In the genomic region with DNA sequence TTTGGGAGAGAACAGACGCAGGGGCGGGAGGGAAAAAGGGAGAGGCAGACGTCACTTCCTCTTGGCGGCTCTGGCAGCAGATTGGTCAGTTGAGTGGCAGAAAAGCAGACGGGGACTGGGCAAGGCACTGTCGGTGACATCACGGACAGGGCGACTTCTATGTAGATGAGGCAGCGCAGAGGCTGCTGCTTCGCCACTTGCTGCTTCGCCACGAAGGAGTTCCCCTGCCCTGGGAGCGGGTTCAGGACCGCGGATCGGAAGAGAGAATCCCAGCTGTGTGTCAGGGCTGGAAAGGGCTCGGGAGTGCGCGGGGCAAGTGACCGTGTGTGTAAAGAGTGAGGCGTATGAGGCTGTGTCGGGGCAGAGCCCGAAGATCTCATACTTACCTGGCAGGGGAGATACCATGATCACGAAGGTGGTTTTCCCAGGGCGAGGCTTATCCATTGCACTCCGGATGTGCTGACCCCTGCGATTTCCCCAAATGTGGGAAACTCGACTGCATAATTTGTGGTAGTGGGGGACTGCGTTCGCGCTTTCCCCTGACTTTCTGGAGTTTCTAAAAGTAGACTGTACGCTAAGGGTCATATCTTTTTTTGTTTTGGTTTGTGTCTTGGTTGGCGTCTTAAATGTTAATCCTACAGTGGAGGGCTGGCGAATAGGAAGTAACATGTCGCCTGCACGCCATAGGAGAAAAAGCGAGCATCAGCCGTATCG, we compare ENCODE assay signal across 8 cellular contexts. TPM values are rescaled to one million over a fixed set of nuclear protein-coding genes. Genes with fewer than 3 reads are reported as not detected.
DNase-seq lines count a peak whose midpoint lies in the region; ATAC-seq and TF ChIP-seq lines count a peak whose summit lies in the region.
"Not testable (repeated sequence)": the region's sequence is repeated elsewhere in the genome, so short reads cannot be mapped to it uniquely, and the experiment has no call there.

Gene RNU1-2 (plus strand): TSS at position 379 of the 714 bp plus-strand sequence.

- not testable (repeated sequence) for H3K36me3 ChIP-seq in IMR-90 (ENCODE audit: control insufficient read depth, insufficient read depth, low read length); OCI-LY3 (replicated peaks; ENCODE audit: low read depth, low read length); endodermal cell (ENCODE audit: control insufficient read depth, insufficient read depth, low read length); mesodermal cell (ENCODE audit: control insufficient read depth, insufficient read depth, low read length)

- peak within 1 kb of the TSS; percentile 87 to 93 for H4K8ac ChIP-seq in IMR-90 (ENCODE audit: low read depth in 2 of 2, low read length in 2 of 2)

- peak; percentile 99 for ATAC-seq in GM21529 (IDR thresholded peaks at IDR 0.05; ENCODE audit: unreplicated experiment)
- peak; percentile 100 for ATAC-seq in IMR-90 (ENCODE audit: low read depth)

- H3K9ac ChIP-seq in IMR-90 (ENCODE audit: low read depth, low read length), result peak within 1 kb of the TSS; percentile 93
- peak within 1 kb of the TSS; percentile 63 for H3K9ac ChIP-seq in OCI-LY3 (ENCODE audit: low read length)
- peak within 1 kb of the TSS; percentile 77 for H3K9ac ChIP-seq in endodermal cell (ENCODE audit: extremely low read depth, low read length, poor library complexity, severe bottlenecking)

- H4K91ac ChIP-seq in IMR-90 (ENCODE audit: insufficient read depth, low read depth, low read length), result peak within 1 kb of the TSS; percentile 99

- TF ChIP-seq RAD21 in IMR-90 (IDR thresholded peaks at IDR 0.05; ENCODE audit: low read length), result not testable (repeated sequence)

- not testable (repeated sequence) for H3K9me1 ChIP-seq in IMR-90 (ENCODE audit: insufficient read depth, low read length)

- POLR2A ChIA-PET in IMR-90 (lab: Charles Lee; ENCODE audit: unreplicated experiment), result not testable (repeated sequence)

- peak within 1 kb of the TSS; percentile 78 for H2AFZ ChIP-seq in IMR-90 (replicated peaks; ENCODE audit: low read length, poor library complexity)
- H2AFZ ChIP-seq in OCI-LY3 (ENCODE audit: low read depth, low read length), result not testable (repeated sequence)

- not testable (repeated sequence) for H3K9me3 ChIP-seq in IMR-90 (ENCODE audit: control insufficient read depth, insufficient read depth, low read length); OCI-LY3 (ENCODE audit: insufficient read depth, low read length); endodermal cell (ENCODE audit: control insufficient read depth, low read length); mesodermal cell (ENCODE audit: control insufficient read depth, low read length)

- not testable (repeated sequence) for H3K9me3 Mint-ChIP-seq in endodermal cell

- not testable (repeated sequence) for H3K36me3 Mint-ChIP-seq in endodermal cell (ENCODE audit: low read depth)

- peak within 1 kb of the TSS; percentile 84 for H3K14ac ChIP-seq in IMR-90 (replicated peaks; ENCODE audit: low read depth, low read length)

- H3K27ac ChIP-seq in IMR-90 (ENCODE audit: insufficient read depth, low read length) (peak within 1 kb of the TSS; percentile 84), OCI-LY3 (ENCODE audit: low read length) (peak within 1 kb of the TSS; percentile 75), endodermal cell (ENCODE audit: low read depth, low read length) (peak within 1 kb of the TSS; percentile 97), mesodermal cell (ENCODE audit: low read depth, low read length, severe bottlenecking) (peak within 1 kb of the TSS; percentile 98)

- not testable (repeated sequence) for H3K27me3 ChIP-seq in IMR-90 (ENCODE audit: control insufficient read depth, insufficient read depth, low read length); OCI-LY3 (ENCODE audit: low read depth, low read length); endodermal cell (ENCODE audit: control insufficient read depth, insufficient read depth, low read length, poor library complexity, severe bottlenecking)

- peak within 1 kb of the TSS; percentile 96 for H3K4ac ChIP-seq in IMR-90 (ENCODE audit: low read depth, low read length)

- CTCF ChIA-PET in IMR-90 (lab: Yijun Ruan, JAX), result not testable (repeated sequence)

- peak; percentile 95 for TF ChIP-seq POLR2A in IMR-90 (IDR thresholded peaks at IDR 0.05; ENCODE audit: low read depth, low read length)

- not testable (repeated sequence) for H2BK15ac ChIP-seq in IMR-90 (ENCODE audit: low read depth, low read length)

- TF ChIP-seq CTCF in IMR-90 (conservative IDR thresholded peaks at IDR 0.05; ENCODE audit: low read depth, low read length); OCI-LY3 (IDR thresholded peaks at IDR 0.05; ENCODE audit: low read depth, low read length); endodermal cell (conservative IDR thresholded peaks at IDR 0.05): not testable (repeated sequence)

- in situ Hi-C loops in IMR-90 (cut with MboI; ENCODE audit: low sequenced_read_pairs), result not testable (repeated sequence)

- not testable (repeated sequence) for H3K4me1 ChIP-seq in IMR-90 (ENCODE audit: control insufficient read depth, insufficient read depth, low read length); OCI-LY3 (ENCODE audit: low read length); endodermal cell (ENCODE audit: control insufficient read depth, insufficient read depth, low read length); mesodermal cell (ENCODE audit: control insufficient read depth, insufficient read depth, low read length, poor library complexity, severe bottlenecking)

- not testable (repeated sequence) for H3K79me1 ChIP-seq in IMR-90 (ENCODE audit: low read depth in 1 of 2, low read length in 2 of 2)

- H3K4me1 Mint-ChIP-seq in endodermal cell, result not testable (repeated sequence)

- peak within 1 kb of the TSS; percentile 90 for H2BK5ac ChIP-seq in IMR-90 (ENCODE audit: low read depth, low read length, poor library complexity, severe bottlenecking)

- peak within 1 kb of the TSS; percentile 100 for H3K27ac Mint-ChIP-seq in endodermal cell

- H2AK9ac ChIP-seq in IMR-90 (replicated peaks; ENCODE audit: low read depth, low read length, poor library complexity), result not testable (repeated sequence)

- peak within 1 kb of the TSS; percentile 98 for H3K56ac ChIP-seq in IMR-90 (ENCODE audit: extremely low read depth, insufficient read depth, low read length)

- 0% methylated on average over 6 of the region's 39 CpGs; no CpG with 5 or more reads in 1 of the 2 experiments for WGBS in IMR-90 (ENCODE audit: extremely low coverage in 2 of 2, insufficient read length in 1 of 2), 2 experiments
- 0% methylated on average over 1 to 17 of the region's 39 CpGs for WGBS in endodermal cell (ENCODE audit: insufficient coverage in 1 of 2, insufficient read length in 1 of 2), 2 experiments
- WGBS in mesodermal cell (ENCODE audit: insufficient coverage in 2 of 2), 2 experiments, result 0% methylated on average over 2 of the region's 39 CpGs

- H3K4me2 ChIP-seq in IMR-90 (ENCODE audit: low read depth, low read length) (peak within 1 kb of the TSS; percentile 89), OCI-LY3 (ENCODE audit: low read length) (peak within 1 kb of the TSS; percentile 80)

- peak within 1 kb of the TSS; percentile 87 for H4K5ac ChIP-seq in IMR-90 (ENCODE audit: low read depth, low read length)

- intact Hi-C loops in IMR-90 (cut with micrococcal nuclease), result loop anchor here (1.0 kb wide), 1 partner anchor 10 kb away; no protein-coding TSS in a partner anchor

- peak; percentile 99 for DNase-seq in DMS 273 (lab: John Stamatoyannopoulos, UW; ENCODE audit: unreplicated experiment)
- DNase-seq in IMR-90, result peak; percentile 100
- DNase-seq in activated CD8-positive, alpha-beta memory T cell treated with anti-CD3 and anti-CD28 coated beads, Interleukin-2, amount 50 U/mL, for 24 hours (ENCODE audit: extremely low read depth), result peak; percentile 65
- peak; percentile 87 for DNase-seq in endodermal cell
- peak; percentile 77 for DNase-seq in stimulated activated CD8-positive, alpha-beta memory T cell treated with anti-CD3 and anti-CD28 coated beads, Interleukin-15, amount 100 ng/mL, for 1 hour (ENCODE audit: low read depth)

- peak within 1 kb of the TSS; percentile 58 for H3K4me3 Mint-ChIP-seq in endodermal cell

- peak within 1 kb of the TSS; percentile 59 for H3K4me3 ChIP-seq in IMR-90 (ENCODE audit: insufficient read depth, low read depth, low read length)
- H3K4me3 ChIP-seq in OCI-LY3 (ENCODE audit: low read length), result peak within 1 kb of the TSS; percentile 78
- peak within 1 kb of the TSS; percentile 71 for H3K4me3 ChIP-seq in endodermal cell (ENCODE audit: low read length)
- peak within 1 kb of the TSS; percentile 19 for H3K4me3 ChIP-seq in mesodermal cell (ENCODE audit: extremely low read depth, insufficient read depth, low read length, poor library complexity, severe bottlenecking)

- H3K27me3 Mint-ChIP-seq in endodermal cell (ENCODE audit: insufficient read depth), result not testable (repeated sequence)

- H2BK20ac ChIP-seq in IMR-90 (ENCODE audit: low read depth, low read length), result peak within 1 kb of the TSS; percentile 96

- BruUV-seq in IMR-90 (replicated peaks; lab: Mats Ljungman, UMichigan), result TSS peak; percentile 98

- H2AK5ac ChIP-seq in IMR-90 (ENCODE audit: low read depth, low read length), result peak within 1 kb of the TSS; percentile 73

- H3K79me2 ChIP-seq in OCI-LY3 (ENCODE audit: low read length), result not testable (repeated sequence)

- peak within 1 kb of the TSS; percentile 60 for H3K23ac ChIP-seq in IMR-90 (ENCODE audit: low read depth, low read length)

- peaks cover 11% of the 10 kb centered on the region for H4K20me1 ChIP-seq in IMR-90 (ENCODE audit: insufficient read depth, low read length)
- H4K20me1 ChIP-seq in OCI-LY3 (ENCODE audit: insufficient read depth, low read length), result not testable (repeated sequence)

- H3K18ac ChIP-seq in IMR-90 (ENCODE audit: low read depth, low read length), result peak within 1 kb of the TSS; percentile 81

- dilution Hi-C loops in IMR-90 (cut with HindIII; ENCODE audit: low sequenced_read_pairs, unreplicated experiment), result not testable (repeated sequence)

- peak within 1 kb of the TSS; percentile 97 for H2BK120ac ChIP-seq in IMR-90 (ENCODE audit: low read depth, low read length)

TF ChIP-seq in IMR-90, 13 proteins besides CTCF, POLR2A, EP300 and RAD21 (continues in another document):
- 0 out of 2 replicates have a peak, but pooled peaks have one; percentile 15 for TF ChIP-seq MAFK (IDR thresholded peaks at IDR 0.05; ENCODE audit: low read depth, low read length)
- peak; percentile 77 for TF ChIP-seq MAZ (IDR thresholded peaks at IDR 0.05; ENCODE audit: borderline replicate concordance, low read depth, low read length)

RNA-seq across cellular contexts. Expression of gene RNU1-2, which starts in this region (rescaled TPM):
- total RNA-seq in IMR-90 (2012; rRNA removed) (under 0.01 TPM in 2 replicates), endodermal cell (1,000 to 10,000 TPM; 2,483 to 3,611 TPM)
- polyA plus RNA-seq in IMR-90 (2012; rRNA removed), result not detected in 2 replicates
- not detected in 2 replicates for polyA plus RNA-seq in IMR-90 (2012; cell fraction: cytosol; rRNA removed)
- polyA plus RNA-seq in IMR-90 (2012; cell fraction: nucleus; rRNA removed; ENCODE audit: low replicate concordance), result not detected in 2 replicates
- polyA plus RNA-seq in endodermal cell (2013, experiment 1 of 2), result 11,872 TPM
- polyA plus RNA-seq in endodermal cell (2013, experiment 2 of 2), result 14,577 TPM
- 6,211 TPM for polyA plus RNA-seq in mesodermal cell (2013, experiment 1 of 2)
- 13,330 TPM for polyA plus RNA-seq in mesodermal cell (2013, experiment 2 of 2)

Comparison
In these comparisons a context has a peak if more than half of its experiments do, and no peak if none do; other contexts are left out.
1. Peak in every context shown above with its lines: DNase-seq, ATAC-seq, H3K4me3 ChIP-seq and H3K27ac ChIP-seq.
2. RNA of gene RNU1-2 (total RNA-seq): 2,483 to 3,611 TPM in endodermal cell; under 0.01 TPM in IMR-90; every median in the first group is over 1,000 times any median in the second.
3. Peak in DNase-seq, ATAC-seq, H3K4me3 ChIP-seq, H3K27ac ChIP-seq, H3K9ac ChIP-seq and H3K4me2 ChIP-seq in IMR-90; RNA of the gene not detected or under 1 TPM.
4. H3K4me3 ChIP-seq: peak in every context shown above with its lines; median percentile 78 in OCI-LY3; 71 in endodermal cell; 59 in IMR-90; 19 in mesodermal cell.